ENCODE assay signal across 8 cellular contexts in genomic region chr1:89065077-89065868, GRCh38. TPM values are rescaled to one million over a fixed set of nuclear protein-coding genes. Genes with fewer than 3 reads are reported as not detected.
DNase-seq lines count a peak whose midpoint lies in the region; ATAC-seq and TF ChIP-seq lines count a peak whose summit lies in the region.

Gene GBP1, minus strand, starts transcription at chr1:89065208. Its CDS starts 1,974 bp downstream, at chr1:89063234.

- TF ChIP-seq CTCF in breast epithelium (IDR thresholded peaks at IDR 0.05) (no peak), WTC11 (IDR thresholded peaks at IDR 0.05) (no peak)

- intact Hi-C loops in breast epithelium (cut with DNase I; ENCODE audit: low total_unique reads) = no loop called here
- intact Hi-C loops in left colon (cut with DNase I, micrococcal nuclease) = no loop called here

- peak within 1 kb of the TSS; percentile 40 to 86 (median 83) for H3K9ac ChIP-seq in subcutaneous abdominal adipose tissue (ENCODE audit: low read length in 5 of 5)

- H3K9me3 Mint-ChIP-seq in WTC11 = no peaks in the 10 kb centered on the region

- H3K4me1 ChIP-seq in breast epithelium (no peaks in the 10 kb centered on the region), subcutaneous abdominal adipose tissue (ENCODE audit: control insufficient read depth in 5 of 5, insufficient read depth in 5 of 5, low read length in 5 of 5) (peaks cover 4 to 25% (median 21%) of the 10 kb centered on the region in 5 donors)

- TF ChIP-seq POLR2A in breast epithelium (IDR thresholded peaks at IDR 0.05) = peak; percentile 15

- CTCF ChIA-PET in WTC11 (lab: Charles Lee) = no interaction called here

- no peaks in the 10 kb centered on the region for H3K27me3 Mint-ChIP-seq in WTC11 (ENCODE audit: low read depth)

- H3K27me3 ChIP-seq in breast epithelium = no peaks in the 10 kb centered on the region
- H3K27me3 ChIP-seq in subcutaneous abdominal adipose tissue (ENCODE audit: control insufficient read depth in 5 of 5, insufficient read depth in 4 of 5, low read length in 5 of 5) = no peaks in the 10 kb centered on the region

- no peaks in the 10 kb centered on the region for H3K36me3 Mint-ChIP-seq in WTC11

- H3K4me3 ChIP-seq in breast epithelium (peak within 1 kb of the TSS; percentile 50 to 67 (median 53)), subcutaneous abdominal adipose tissue (ENCODE audit: low read depth in 1 of 5, low read length in 5 of 5) (peak within 1 kb of the TSS; percentile 71 to 82 (median 76))

- no peaks in the 10 kb centered on the region for H3K9me3 ChIP-seq in breast epithelium
- H3K9me3 ChIP-seq in subcutaneous abdominal adipose tissue (ENCODE audit: control insufficient read depth in 5 of 5, low read length in 5 of 5) = no peaks in the 10 kb centered on the region

- H3K4me1 Mint-ChIP-seq in WTC11 = no peaks in the 10 kb centered on the region

- H3K27ac Mint-ChIP-seq in WTC11 = no peak within 1 kb of the TSS

- ATAC-seq in GM21737 (IDR thresholded peaks at IDR 0.05; ENCODE audit: unreplicated experiment) = peak; percentile 63
- ATAC-seq in left colon = peak; percentile 86
- ATAC-seq in WTC11 = no peak

- no peak within 1 kb of the TSS for H3K4me3 Mint-ChIP-seq in WTC11

- H3K36me3 ChIP-seq in breast epithelium = no peaks in the 10 kb centered on the region
- no peaks in the 10 kb centered on the region for H3K36me3 ChIP-seq in subcutaneous abdominal adipose tissue (ENCODE audit: control insufficient read depth in 5 of 5, insufficient read depth in 5 of 5, low read length in 5 of 5)

- POLR2A ChIA-PET in WTC11 (lab: Charles Lee) = no interaction called here

- H3K27ac ChIP-seq in breast epithelium (peak within 1 kb of the TSS; percentile 92 to 93), subcutaneous abdominal adipose tissue (ENCODE audit: low read depth, low read length) (peak within 1 kb of the TSS; percentile 96)

- DNase-seq in GM04504 (ENCODE audit: low read depth) (peak; percentile 64), MV-4-11 (lab: John Stamatoyannopoulos, UW) (peak; percentile 24), breast epithelium (ENCODE audit: low spot score in 2 of 2) (no peak), left colon (no peak), WTC11 (ENCODE audit: low spot score) (no peak), SKM-1 (lab: John Stamatoyannopoulos, UW; ENCODE audit: unreplicated experiment) (no peak)

TF ChIP-seq in WTC11, 78 proteins besides CTCF, POLR2A, EP300 and RAD21:
- TF ChIP-seq USF2 (CRISPR knock-in tag; IDR thresholded peaks at IDR 0.05) (no peak), FOXK1 (CRISPR knock-in tag; IDR thresholded peaks at IDR 0.05) (no peak), ZNF121 (CRISPR knock-in tag; IDR thresholded peaks at IDR 0.05) (no peak), SMAD3 (CRISPR knock-in tag; IDR thresholded peaks at IDR 0.05; ENCODE audit: borderline replicate concordance) (no peak), ATF1 (CRISPR knock-in tag; IDR thresholded peaks at IDR 0.05) (no peak), CREB1 (CRISPR knock-in tag; IDR thresholded peaks at IDR 0.05) (no peak), STAT6 (CRISPR knock-in tag; conservative IDR thresholded peaks at IDR 0.05; ENCODE audit: low read depth) (no peak), NFYB (CRISPR knock-in tag; conservative IDR thresholded peaks at IDR 0.05; ENCODE audit: low read depth) (no peak), SOX15 (CRISPR knock-in tag; IDR thresholded peaks at IDR 0.05) (no peak), NR1H2 (CRISPR knock-in tag; IDR thresholded peaks at IDR 0.05) (no peak), ZBTB21 (CRISPR knock-in tag; IDR thresholded peaks at IDR 0.05; ENCODE audit: borderline replicate concordance) (no peak), PREB (CRISPR knock-in tag; IDR thresholded peaks at IDR 0.05; ENCODE audit: borderline replicate concordance) (no peak), ETV6 (CRISPR knock-in tag; IDR thresholded peaks at IDR 0.05) (no peak), MYBL2 (CRISPR knock-in tag; IDR thresholded peaks at IDR 0.05) (no peak)
TF ChIP-seq in WTC11: peak in this region for 0.

RNA-seq across cellular contexts. Expression of gene GBP1, which starts in this region (rescaled TPM):
- 10 to 100 TPM in 2 of 3 donors, 1 to 10 TPM in 1; 8.0 to 58.0 (median 29.5) TPM for total RNA-seq in breast epithelium
- 10 to 100 TPM; 13.0 to 21.2 TPM for total RNA-seq in left colon
- 0.20 to 0.44 TPM in 2 of 3 replicates, not detected in the other for total RNA-seq in WTC11 (2021)

Comparison
In these comparisons a context has a peak if more than half of its experiments do, and no peak if none do; other contexts are left out.
1. DNase-seq: peak in GM04504 (single experiment) and MV-4-11 (single experiment); none in breast epithelium (0 of 2), left colon (0 of 2), WTC11 (single experiment) and SKM-1 (single experiment).